20 cellular contexts compared by ENCODE assay signal in the genomic region with DNA sequence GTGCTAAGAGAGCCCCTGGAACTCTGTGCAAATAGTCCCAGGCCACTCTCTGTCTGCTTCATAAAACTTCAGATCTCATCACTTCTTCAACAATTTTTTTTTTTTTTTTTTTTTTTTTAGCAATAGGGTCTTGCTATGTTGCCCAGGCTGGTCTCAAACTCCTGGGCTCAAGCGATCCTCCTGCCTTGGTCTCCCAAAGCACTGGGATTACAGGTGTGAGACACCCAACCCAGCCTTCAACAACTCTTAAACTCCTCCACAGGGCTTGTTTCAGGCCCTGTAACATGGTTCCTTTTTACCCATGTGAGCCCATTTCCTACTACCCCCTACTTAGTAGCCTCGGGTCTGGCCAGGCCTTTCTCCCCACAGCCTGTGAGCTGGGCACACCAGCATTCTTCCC. TPM values are rescaled to one million over a fixed set of nuclear protein-coding genes. Genes with fewer than 3 reads are reported as not detected.
DNase-seq lines count a peak whose midpoint lies in the region; ATAC-seq and TF ChIP-seq lines count a peak whose summit lies in the region.
"Had no signal": no experiment of that assay in that cellular context is flagged by ENCODE, and none has a peak within 500 bp of the region (broad histone marks: within the 10 kb centered on the region; RNA-seq: fewer than 3 reads in every experiment).

No MANE protein-coding gene starts in this region.

- H3K27me3 ChIP-seq in CD4-positive, alpha-beta T cell (ENCODE audit: control insufficient read depth, insufficient read depth, low read length), result no peaks in the 10 kb centered on the region
- H3K27me3 ChIP-seq in mucosa of rectum (ENCODE audit: control insufficient read depth in 2 of 2, insufficient read depth in 2 of 2, low read length in 2 of 2) (no peaks in the 10 kb centered on the region), ovary (no peaks in the 10 kb centered on the region)
- H3K27me3 ChIP-seq: breast epithelium, heart left ventricle, left lung, neural progenitor cell had no signal

- no peak overlapping the region for H3K9ac ChIP-seq in mucosa of rectum (ENCODE audit: low read depth in 1 of 2, low read length in 2 of 2)
- H3K9ac ChIP-seq: neural progenitor cell had no signal

- no peak for TF ChIP-seq POLR2A in ovary (IDR thresholded peaks at IDR 0.05)

- H3K4me1 ChIP-seq in mucosa of rectum (ENCODE audit: control insufficient read depth in 2 of 2, insufficient read depth in 2 of 2, low read length in 2 of 2) (peaks cover 5 to 13% of the 10 kb centered on the region in 2 donors), ovary (ENCODE audit: insufficient read depth) (no peaks in the 10 kb centered on the region)
- H3K4me1 ChIP-seq: neural progenitor cell had no signal

- H3K4me3 ChIP-seq in mucosa of rectum (ENCODE audit: low read length in 2 of 2), result no peak overlapping the region
- no peak overlapping the region for H3K4me3 ChIP-seq in ovary
- H3K4me3 ChIP-seq: breast epithelium, coronary artery, heart left ventricle, left lung, neural progenitor cell had no signal

- WGBS in ovary, 3 donors, result 93 to 98% (median 95%) methylated on average over 2 of the region's 2 CpGs

- peaks cover 63% of the 10 kb centered on the region for H3K36me3 Mint-ChIP-seq in activated CD4-positive, alpha-beta T cell treated with anti-CD3 and anti-CD28 coated beads for 36 hours (ENCODE audit: low read depth)
- H3K36me3 Mint-ChIP-seq in CD4-positive, alpha-beta T cell (ENCODE audit: low read depth), result peaks cover 97% of the 10 kb centered on the region
- H3K36me3 Mint-ChIP-seq in activated T-helper 2 cell treated with anti-CD3 and anti-CD28 coated beads, Interferon-gamma antibody, Interleukin-2, Interleukin-4, amounts not matched to agents 10 μg/mL and 5 μg/mL and 100 μg/mL, durations not matched to agents 14 hours and 24 hours and 36 hours (ENCODE audit: low read depth), result peaks cover 98% of the 10 kb centered on the region

- H3K4me3 Mint-ChIP-seq in activated CD4-positive, alpha-beta T cell treated with anti-CD3 and anti-CD28 coated beads for 36 hours, result no peak overlapping the region
- H3K4me3 Mint-ChIP-seq in CD4-positive, alpha-beta T cell, result no peak overlapping the region
- no peak overlapping the region for H3K4me3 Mint-ChIP-seq in activated T-helper 2 cell treated with anti-CD3 and anti-CD28 coated beads, Interferon-gamma antibody, Interleukin-2, Interleukin-4, amounts not matched to agents 10 μg/mL and 5 μg/mL and 100 μg/mL, durations not matched to agents 14 hours and 24 hours and 36 hours (ENCODE audit: low read depth)
- H3K4me3 Mint-ChIP-seq: neural progenitor cell had no signal

- intact Hi-C loops in activated CD4-positive, alpha-beta T cell treated with anti-CD3 and anti-CD28 coated beads for 36 hours (cut with DNase I, micrococcal nuclease), result loop anchor here in 1 of 2 experiments (2.0 kb wide), 1 partner anchor 35 kb away; no protein-coding TSS in a partner anchor
- intact Hi-C loops in CD4-positive, alpha-beta T cell (cut with DNase I, micrococcal nuclease), result loop anchor here in 1 of 2 experiments (5.0 kb wide), 2 partner anchors 32 to 223 kb away; no protein-coding TSS in a partner anchor
- intact Hi-C loops in activated T-helper 2 cell treated with anti-CD3 and anti-CD28 coated beads, Interferon-gamma antibody, Interleukin-2, Interleukin-4, amounts not matched to agents 10 μg/mL and 5 μg/mL and 100 μg/mL, durations not matched to agents 14 hours and 24 hours and 36 hours (cut with micrococcal nuclease), result loop anchor here (2.0 to 10.0 kb wide), 2 partner anchors 35 to 145 kb away; no protein-coding TSS in a partner anchor
- intact Hi-C loops in ovary (cut with DNase I), result no loop called here

- no peaks in the 10 kb centered on the region for H3K9me3 Mint-ChIP-seq in activated CD4-positive, alpha-beta T cell treated with anti-CD3 and anti-CD28 coated beads for 36 hours (ENCODE audit: low read depth)
- no peaks in the 10 kb centered on the region for H3K9me3 Mint-ChIP-seq in CD4-positive, alpha-beta T cell
- no peaks in the 10 kb centered on the region for H3K9me3 Mint-ChIP-seq in activated T-helper 2 cell treated with anti-CD3 and anti-CD28 coated beads, Interferon-gamma antibody, Interleukin-2, Interleukin-4, amounts not matched to agents 10 μg/mL and 5 μg/mL and 100 μg/mL, durations not matched to agents 14 hours and 24 hours and 36 hours
- H3K9me3 Mint-ChIP-seq: neural progenitor cell had no signal

- no peak for TF ChIP-seq CTCF in CD4-positive, alpha-beta T cell (IDR thresholded peaks at IDR 0.05)
- TF ChIP-seq CTCF in ovary (IDR thresholded peaks at IDR 0.05), result no peak

- H3K4me1 Mint-ChIP-seq in activated CD4-positive, alpha-beta T cell treated with anti-CD3 and anti-CD28 coated beads for 36 hours, result peaks cover 65% of the 10 kb centered on the region
- H3K4me1 Mint-ChIP-seq in CD4-positive, alpha-beta T cell (ENCODE audit: low read depth), result peaks cover 68% of the 10 kb centered on the region
- peaks cover 72% of the 10 kb centered on the region for H3K4me1 Mint-ChIP-seq in activated T-helper 2 cell treated with anti-CD3 and anti-CD28 coated beads, Interferon-gamma antibody, Interleukin-2, Interleukin-4, amounts not matched to agents 10 μg/mL and 5 μg/mL and 100 μg/mL, durations not matched to agents 14 hours and 24 hours and 36 hours (ENCODE audit: low read depth)
- H3K4me1 Mint-ChIP-seq: neural progenitor cell had no signal

- H3K9me3 ChIP-seq in CD4-positive, alpha-beta T cell (ENCODE audit: control insufficient read depth, low read length), result no peaks in the 10 kb centered on the region
- H3K9me3 ChIP-seq in mucosa of rectum (ENCODE audit: control insufficient read depth in 2 of 2, low read length in 2 of 2), result no peaks in the 10 kb centered on the region
- H3K9me3 ChIP-seq in ovary, result no peaks in the 10 kb centered on the region
- H3K9me3 ChIP-seq: breast epithelium, heart left ventricle, left lung had no signal

- DNase-seq in activated CD4-positive, alpha-beta T cell treated with anti-CD3 and anti-CD28 coated beads for 36 hours, result no peak
- no peak for DNase-seq in activated CD4-positive, alpha-beta T cell treated with anti-CD3 and anti-CD28 coated beads for 48 hours
- no peak for DNase-seq in CD4-positive, alpha-beta T cell
- no peak for DNase-seq in activated T-helper 2 cell treated with anti-CD3 and anti-CD28 coated beads, Interferon-gamma antibody, Interleukin-2, Interleukin-4, amounts not matched to agents 10 μg/mL and 5 μg/mL and 100 μg/mL, durations not matched to agents 14 hours and 24 hours and 36 hours (ENCODE audit: low spot score)
- DNase-seq in ovary (no peak), KG1 (lab: John Stamatoyannopoulos, UW) (no peak)
- DNase-seq: activated T-cell treated with anti-CD3 and anti-CD28 coated beads for 4 hours; heart left ventricle; left lung; midbrain; NCI-H2107; NCI-H526; stimulated activated CD4-positive, alpha-beta T cell treated with anti-CD3 and anti-CD28 coated beads, Interleukin-4, amount 100 ng/mL, for 4 hours; substantia nigra had no signal

- POLR2A ChIA-PET in activated CD4-positive, alpha-beta T cell treated with anti-CD3 and anti-CD28 coated beads for 36 hours (lab: Charles Lee), result no interaction called here
- POLR2A ChIA-PET in CD4-positive, alpha-beta T cell (lab: Charles Lee), result interaction anchor here (5.5 to 8.5 kb wide), 2 partner anchors 70 to 87 kb away, joined by 58 to 60 read pairs; a partner anchor contains a TSS

- H3K36me3 ChIP-seq in mucosa of rectum (ENCODE audit: control insufficient read depth in 2 of 2, insufficient read depth in 2 of 2, low read length in 2 of 2) (peaks cover 34 to 35% of the 10 kb centered on the region in 2 donors), ovary (no peaks in the 10 kb centered on the region)
- H3K36me3 ChIP-seq: breast epithelium, neural progenitor cell had no signal

- no peak for TF ChIP-seq EP300 in ovary (IDR thresholded peaks at IDR 0.05)

- CTCF ChIA-PET in activated CD4-positive, alpha-beta T cell treated with anti-CD3 and anti-CD28 coated beads for 36 hours (lab: Charles Lee), result interaction anchor here (0.6 to 10.6 kb wide), 6 partner anchors 9 to 73 kb away, joined by 3 to 172 read pairs (median 4); a partner anchor contains a TSS
- CTCF ChIA-PET in CD4-positive, alpha-beta T cell (lab: Charles Lee), result interaction anchor here (1.1 kb wide), 1 partner anchor 34 kb away, joined by 3 read pairs; no protein-coding TSS in a partner anchor

- no peak for ATAC-seq in activated CD4-positive, alpha-beta T cell treated with anti-CD3 and anti-CD28 coated beads for 36 hours
- ATAC-seq in CD4-positive, alpha-beta T cell (ENCODE audit: poor library complexity), result no peak
- ATAC-seq in GM21528 (IDR thresholded peaks at IDR 0.05; ENCODE audit: low FRiP score, unreplicated experiment), result no peak
- ATAC-seq: heart left ventricle, left lung had no signal

- H3K27ac Mint-ChIP-seq in activated CD4-positive, alpha-beta T cell treated with anti-CD3 and anti-CD28 coated beads for 36 hours, result peak overlapping the region; percentile 58
- peak overlapping the region; percentile 72 for H3K27ac Mint-ChIP-seq in CD4-positive, alpha-beta T cell
- peak overlapping the region; percentile 81 for H3K27ac Mint-ChIP-seq in activated T-helper 2 cell treated with anti-CD3 and anti-CD28 coated beads, Interferon-gamma antibody, Interleukin-2, Interleukin-4, amounts not matched to agents 10 μg/mL and 5 μg/mL and 100 μg/mL, durations not matched to agents 14 hours and 24 hours and 36 hours
- H3K27ac Mint-ChIP-seq: neural progenitor cell had no signal

- no peak overlapping the region for H3K27ac ChIP-seq in CD4-positive, alpha-beta T cell (ENCODE audit: low read depth, low read length)
- H3K27ac ChIP-seq in mucosa of rectum (ENCODE audit: low read depth in 2 of 2, low read length in 2 of 2), result peak overlapping the region; percentile 5 to 48
- H3K27ac ChIP-seq in ovary, result no peak overlapping the region
- H3K27ac ChIP-seq: breast epithelium, coronary artery, neural progenitor cell, RWPE1 had no signal

- no peaks in the 10 kb centered on the region for H3K27me3 Mint-ChIP-seq in activated CD4-positive, alpha-beta T cell treated with anti-CD3 and anti-CD28 coated beads for 36 hours
- no peaks in the 10 kb centered on the region for H3K27me3 Mint-ChIP-seq in CD4-positive, alpha-beta T cell
- no peaks in the 10 kb centered on the region for H3K27me3 Mint-ChIP-seq in activated T-helper 2 cell treated with anti-CD3 and anti-CD28 coated beads, Interferon-gamma antibody, Interleukin-2, Interleukin-4, amounts not matched to agents 10 μg/mL and 5 μg/mL and 100 μg/mL, durations not matched to agents 14 hours and 24 hours and 36 hours (ENCODE audit: low read depth)

RNA-seq across cellular contexts. Expression of a gene that starts 39.3 kb away (rescaled TPM):
- total RNA-seq in activated CD4-positive, alpha-beta T cell treated with anti-CD3 and anti-CD28 coated beads for 36 hours, result 10 to 100 TPM; 46.6 to 49.0 TPM
- total RNA-seq in CD4-positive, alpha-beta T cell, result 10 to 100 TPM; 50.6 to 54.7 TPM
- total RNA-seq in activated T-helper 2 cell treated with anti-CD3 and anti-CD28 coated beads, Interferon-gamma antibody, Interleukin-2, Interleukin-4, amounts not matched to agents 10 μg/mL and 5 μg/mL and 100 μg/mL, durations not matched to agents 14 hours and 24 hours and 36 hours, result 83.2 and 85.6 TPM in 2 replicates
- total RNA-seq in ovary, result 10 to 100 TPM in 5 of 7 donors, 1 to 10 TPM in 2; 6.8 to 29.0 (median 17.4) TPM
- polyA plus RNA-seq in ovary, result 10 to 100 TPM; 25.1 to 34.2 TPM

Comparison
In these comparisons a context has a peak if more than half of its experiments do, and no peak if none do; other contexts are left out.
1. H3K27ac ChIP-seq: peak in mucosa of rectum (2 of 2); none in CD4-positive, alpha-beta T cell (single experiment) and ovary (0 of 2).
2. Peak in every context shown above with its lines, with median percentiles within 50 percentile points of each other: H3K27ac Mint-ChIP-seq.